In genomic region chr17:79779088-79779529, GRCh38 we compare ENCODE assay signal across 1 cellular context.
TF ChIP-seq lines count a peak whose summit lies in the region.

No MANE protein-coding gene starts in this region.

TF ChIP-seq in GM12878, 131 proteins besides CTCF, POLR2A, EP300 and RAD21:
- TF ChIP-seq JUND (IDR thresholded peaks at IDR 0.05; ENCODE audit: low read depth, low read length) (no peak), NR2C1 (IDR thresholded peaks at IDR 0.05) (no peak), E2F8 (IDR thresholded peaks at IDR 0.05; ENCODE audit: low read depth, partially characterized antibody) (no peak), NFYA (IDR thresholded peaks at IDR 0.05; ENCODE audit: borderline replicate concordance, low read depth, low read length) (no peak), NR2F1 (conservative IDR thresholded peaks at IDR 0.05) (no peak), WRNIP1 (IDR thresholded peaks at IDR 0.05; ENCODE audit: borderline replicate concordance, low read depth, low read length) (no peak), BMI1 (IDR thresholded peaks at IDR 0.05; ENCODE audit: borderline replicate concordance) (no peak), IKZF1 (conservative IDR thresholded peaks at IDR 0.05) (no peak), ZZZ3 (IDR thresholded peaks at IDR 0.05; ENCODE audit: control insufficient read depth, insufficient read length, low read depth) (no peak), IRF5 (IDR thresholded peaks at IDR 0.05; ENCODE audit: borderline replicate concordance) (no peak), HCFC1 (IDR thresholded peaks at IDR 0.05; ENCODE audit: low read length) (no peak), GATAD2B (conservative IDR thresholded peaks at IDR 0.05; ENCODE audit: low read depth) (no peak)
- TF ChIP-seq, protein P1, sequence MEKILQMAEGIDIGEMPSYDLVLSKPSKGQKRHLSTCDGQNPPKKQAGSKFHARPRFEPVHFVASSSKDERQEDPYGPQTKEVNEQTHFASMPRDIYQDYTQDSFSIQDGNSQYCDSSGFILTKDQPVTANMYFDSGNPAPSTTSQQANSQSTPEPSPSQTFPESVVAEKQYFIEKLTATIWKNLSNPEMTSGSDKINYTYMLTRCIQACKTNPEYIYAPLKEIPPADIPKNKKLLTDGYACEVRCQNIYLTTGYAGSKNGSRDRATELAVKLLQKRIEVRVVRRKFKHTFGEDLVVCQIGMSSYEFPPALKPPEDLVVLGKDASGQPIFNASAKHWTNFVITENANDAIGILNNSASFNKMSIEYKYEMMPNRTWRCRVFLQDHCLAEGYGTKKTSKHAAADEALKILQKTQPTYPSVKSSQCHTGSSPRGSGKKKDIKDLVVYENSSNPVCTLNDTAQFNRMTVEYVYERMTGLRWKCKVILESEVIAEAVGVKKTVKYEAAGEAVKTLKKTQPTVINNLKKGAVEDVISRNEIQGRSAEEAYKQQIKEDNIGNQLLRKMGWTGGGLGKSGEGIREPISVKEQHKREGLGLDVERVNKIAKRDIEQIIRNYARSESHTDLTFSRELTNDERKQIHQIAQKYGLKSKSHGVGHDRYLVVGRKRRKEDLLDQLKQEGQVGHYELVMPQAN (conservative IDR thresholded peaks at IDR 0.05), result no peak
- TF ChIP-seq, protein P2, sequence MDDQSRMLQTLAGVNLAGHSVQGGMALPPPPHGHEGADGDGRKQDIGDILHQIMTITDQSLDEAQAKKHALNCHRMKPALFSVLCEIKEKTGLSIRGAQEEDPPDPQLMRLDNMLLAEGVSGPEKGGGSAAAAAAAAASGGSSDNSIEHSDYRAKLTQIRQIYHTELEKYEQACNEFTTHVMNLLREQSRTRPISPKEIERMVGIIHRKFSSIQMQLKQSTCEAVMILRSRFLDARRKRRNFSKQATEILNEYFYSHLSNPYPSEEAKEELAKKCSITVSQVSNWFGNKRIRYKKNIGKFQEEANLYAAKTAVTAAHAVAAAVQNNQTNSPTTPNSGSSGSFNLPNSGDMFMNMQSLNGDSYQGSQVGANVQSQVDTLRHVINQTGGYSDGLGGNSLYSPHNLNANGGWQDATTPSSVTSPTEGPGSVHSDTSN (IDR thresholded peaks at IDR 0.05; ENCODE audit: insufficient replicate concordance, low read depth, low read length), result no peak
